10 cellular contexts compared by ENCODE assay signal in genomic region chr11:1757861-1758610, GRCh38. TPM values are rescaled to one million over a fixed set of nuclear protein-coding genes. Genes with fewer than 3 reads are reported as not detected.
DNase-seq lines count a peak whose midpoint lies in the region; ATAC-seq and TF ChIP-seq lines count a peak whose summit lies in the region.
"Had no signal": no experiment of that assay in that cellular context is flagged by ENCODE, and none has a peak within 500 bp of the region (broad histone marks: within the 10 kb centered on the region; RNA-seq: fewer than 3 reads in every experiment).

No MANE protein-coding gene starts in this region.

- H3K36me3 ChIP-seq in adipocyte (ENCODE audit: control insufficient read depth, insufficient read depth, low read length, severe bottlenecking), result peaks cover 72% of the 10 kb centered on the region

- H3K36me3 Mint-ChIP-seq in CD4-positive, alpha-beta T cell (ENCODE audit: low read depth), result peaks cover 44% of the 10 kb centered on the region
- no peaks in the 10 kb centered on the region for H3K36me3 Mint-ChIP-seq in T-helper 17 cell (ENCODE audit: low read depth)

- H3K27ac ChIP-seq in CD4-positive, alpha-beta T cell (ENCODE audit: low read depth, low read length), result peak overlapping the region; percentile 67

- H3K4me1 Mint-ChIP-seq in CD4-positive, alpha-beta T cell (ENCODE audit: low read depth), result peaks cover 71% of the 10 kb centered on the region
- peaks cover 46% of the 10 kb centered on the region for H3K4me1 Mint-ChIP-seq in T-helper 17 cell

- POLR2A ChIA-PET in CD4-positive, alpha-beta T cell (lab: Charles Lee), result interaction anchor here (1.0 to 1.7 kb wide), 4 partner anchors 24 to 96 kb away, joined by 3 to 7 read pairs (median 4); partner anchors contain the start of gene LSP1

- peak in 8 of 10 experiments; percentile 34 to 64 (median 44) for DNase-seq in CD4-positive, alpha-beta T cell
- DNase-seq in T-helper 17 cell (no peak), adipocyte (ENCODE audit: low read depth) (no peak), sciatic nerve (ENCODE audit: low spot score) (peak; percentile 55), retina (no peak), NCI-H187 treated with DMSO at 0.1 percent for 48 hours (lab: John Stamatoyannopoulos, UW) (no peak)
- DNase-seq: effector CD8-positive, alpha-beta T cell had no signal

- ATAC-seq in CD4-positive, alpha-beta T cell (ENCODE audit: poor library complexity), result peak; percentile 72
- ATAC-seq in T-helper 17 cell, result peak; percentile 64
- no peak for ATAC-seq in sciatic nerve
- ATAC-seq in GM18498 (IDR thresholded peaks at IDR 0.05; ENCODE audit: unreplicated experiment), result no peak
- no peak for ATAC-seq in GM18870 (IDR thresholded peaks at IDR 0.05; ENCODE audit: unreplicated experiment)

- H3K27me3 ChIP-seq in CD4-positive, alpha-beta T cell (ENCODE audit: control insufficient read depth, insufficient read depth, low read length), result no peaks in the 10 kb centered on the region
- H3K27me3 ChIP-seq in adipocyte (replicated peaks; ENCODE audit: control insufficient read depth, insufficient read depth, low read length), result no peaks in the 10 kb centered on the region

- CTCF ChIA-PET in CD4-positive, alpha-beta T cell (lab: Charles Lee), result interaction anchor here (1.2 kb wide), 1 partner anchor 191 kb away, joined by 3 read pairs; no protein-coding TSS in a partner anchor

- peaks cover 38% of the 10 kb centered on the region for H3K4me1 ChIP-seq in adipocyte (ENCODE audit: control insufficient read depth, insufficient read depth, low read length)

- H3K9me3 ChIP-seq in CD4-positive, alpha-beta T cell (ENCODE audit: control insufficient read depth, low read length), result no peaks in the 10 kb centered on the region
- H3K9me3 ChIP-seq in T-helper 17 cell (ENCODE audit: control insufficient read depth, low read length, poor library complexity, severe bottlenecking), result no peaks in the 10 kb centered on the region
- no peaks in the 10 kb centered on the region for H3K9me3 ChIP-seq in adipocyte (ENCODE audit: control insufficient read depth, low read length)

- peak overlapping the region; percentile 79 for H3K4me3 Mint-ChIP-seq in CD4-positive, alpha-beta T cell
- peak overlapping the region; percentile 81 for H3K4me3 Mint-ChIP-seq in T-helper 17 cell

- peak overlapping the region; percentile 34 for H3K9ac ChIP-seq in adipocyte (ENCODE audit: low read length)

- no peaks in the 10 kb centered on the region for H3K27me3 Mint-ChIP-seq in CD4-positive, alpha-beta T cell
- H3K27me3 Mint-ChIP-seq in T-helper 17 cell, result no peaks in the 10 kb centered on the region
- H3K27me3 Mint-ChIP-seq: memory B cell had no signal

- TF ChIP-seq CTCF in CD4-positive, alpha-beta T cell (IDR thresholded peaks at IDR 0.05), result peak; percentile 10

- no peaks in the 10 kb centered on the region for H3K9me3 Mint-ChIP-seq in CD4-positive, alpha-beta T cell
- H3K9me3 Mint-ChIP-seq: memory B cell had no signal

- no peak overlapping the region for H3K4me3 ChIP-seq in adipocyte (ENCODE audit: low read length)

- peak overlapping the region; percentile 90 for H3K27ac Mint-ChIP-seq in CD4-positive, alpha-beta T cell
- H3K27ac Mint-ChIP-seq in T-helper 17 cell, result peak overlapping the region; percentile 60
- H3K27ac Mint-ChIP-seq: memory B cell had no signal

- intact Hi-C loops in CD4-positive, alpha-beta T cell (cut with DNase I, micrococcal nuclease), result no loop called here
- intact Hi-C loops in sciatic nerve (cut with DNase I), result no loop called here

RNA-seq across cellular contexts. Expression of gene CTSD, which starts 5.7 kb away (rescaled TPM):
- 10 to 100 TPM; 63.3 to 71.3 TPM for total RNA-seq in CD4-positive, alpha-beta T cell
- 10 to 100 TPM; 79.6 to 83.2 TPM for total RNA-seq in T-helper 17 cell
- total RNA-seq in sciatic nerve, result 554 TPM

RNA-seq across cellular contexts. Expression of gene IFITM10, which starts 7.6 kb away (rescaled TPM):
- 1 to 10 TPM; 1.7 TPM for total RNA-seq in CD4-positive, alpha-beta T cell
- total RNA-seq in T-helper 17 cell (under 1 TPM; 0.78 to 0.90 TPM), sciatic nerve (3.4 TPM)

Comparison
In these comparisons a context has a peak if more than half of its experiments do, and no peak if none do; other contexts are left out.
1. ATAC-seq: peak in CD4-positive, alpha-beta T cell (single experiment) and T-helper 17 cell (single experiment); none in sciatic nerve (single experiment), GM18498 (single experiment) and GM18870 (single experiment).
2. DNase-seq: peak in CD4-positive, alpha-beta T cell (8 of 10) and sciatic nerve (single experiment); none in T-helper 17 cell (0 of 3), adipocyte (single experiment), retina (single experiment) and NCI-H187 treated with DMSO at 0.1 percent for 48 hours (single experiment).